Comparison of ENCODE assay signal across 36 cellular contexts in genomic region chr20:2673453-2673852, GRCh38. TPM values are rescaled to one million over a fixed set of nuclear protein-coding genes. Genes with fewer than 3 reads are reported as not detected.
"Had no signal": no experiment of that assay in that cellular context is flagged by ENCODE, and none has a peak within 500 bp of the region (broad histone marks: within the 10 kb centered on the region; RNA-seq: fewer than 3 reads in every experiment).

No MANE protein-coding gene starts in this region.

- H3K9me3 ChIP-seq: ascending aorta had no signal

- H3K4me3 ChIP-seq: ascending aorta, cardiac muscle cell had no signal

- H3K9me3 Mint-ChIP-seq: activated B cell treated with CpG ODN at 0.5 μM for 24 hours; activated CD4-positive, alpha-beta memory T cell treated with anti-CD3 and anti-CD28 coated beads for 36 hours; activated CD4-positive, alpha-beta T cell treated with anti-CD3 and anti-CD28 coated beads, Interleukin-2, amount 10 ng/mL, durations not matched to agents 24 days and 14 days; activated naive CD4-positive, alpha-beta T cell treated with anti-CD3 and anti-CD28 coated beads, Interleukin-2, amount 10 ng/mL, durations not matched to agents 7 days and 5 days; activated naive CD4-positive, alpha-beta T cell treated with anti-CD3 and anti-CD28 coated beads, Interleukin-2, amount 50 U/mL, for 24 hours; activated naive CD8-positive, alpha-beta T cell treated with anti-CD3 and anti-CD28 coated beads, Interleukin-2, amount 10 ng/mL, durations not matched to agents 7 days and 5 days; activated naive CD8-positive, alpha-beta T cell treated with anti-CD3 and anti-CD28 coated beads, Interleukin-2, amount 50 U/mL, for 24 hours; activated T-cell treated with anti-CD3 and anti-CD28 coated beads, Interleukin-2, amount 50 U/mL, for 24 hours; activated T-helper 2 cell treated with anti-CD3 and anti-CD28 coated beads, Interferon-gamma antibody, Interleukin-2, Interleukin-4, amounts not matched to agents 10 μg/mL and 5 μg/mL and 100 μg/mL, durations not matched to agents 14 hours and 24 hours and 36 hours; brain; central memory CD8-positive, alpha-beta T cell; T-helper 2 cell treated with Interferon-gamma antibody and Interleukin-4, amounts not matched to agents 5 μg/mL and 100 μg/mL, for 36 hours had no signal

- DNase-seq: activated B cell treated with CpG ODN at 0.5 μM for 24 hours; activated CD4-positive, alpha-beta memory T cell treated with anti-CD3 and anti-CD28 coated beads for 36 hours; activated CD4-positive, alpha-beta T cell treated with anti-CD3 and anti-CD28 coated beads for 4 hours; activated CD4-positive, alpha-beta T cell treated with anti-CD3 and anti-CD28 coated beads, Interleukin-2, amount 50 U/mL, for 1 hour; activated CD4-positive, alpha-beta T cell treated with anti-CD3 and anti-CD28 coated beads, Interleukin-2, amount 50 U/mL, for 4 hours; activated CD4-positive, CD25-positive, alpha-beta regulatory T cell treated with anti-CD3 and anti-CD28 coated beads, Interleukin-2, amount 50 U/mL, for 72 hours; activated CD8-positive, alpha-beta memory T cell treated with anti-CD3 and anti-CD28 coated beads for 24 hours; activated CD8-positive, alpha-beta memory T cell treated with anti-CD3 and anti-CD28 coated beads, Interleukin-2, amount 10 ng/mL, durations not matched to agents 7 days and 5 days; activated CD8-positive, alpha-beta memory T cell treated with anti-CD3 and anti-CD28 coated beads, Interleukin-2, amount 50 U/mL, for 48 hours; activated CD8-positive, alpha-beta T cell treated with anti-CD3 and anti-CD28 coated beads, Interleukin-2, amount 10 ng/mL, durations not matched to agents 7 days and 5 days; activated effector memory CD4-positive, alpha-beta T cell treated with Interleukin-2 at 50 U/mL for 16 hours; activated gamma-delta T cell; activated naive CD4-positive, alpha-beta T cell treated with Interleukin-2 at 50 U/mL for 16 hours; activated naive CD8-positive, alpha-beta T cell treated with anti-CD3 and anti-CD28 coated beads, Interleukin-2, amount 10 ng/mL, durations not matched to agents 7 days and 5 days; activated naive CD8-positive, alpha-beta T cell treated with anti-CD3 and anti-CD28 coated beads, Interleukin-2, amount 50 U/mL, for 24 hours; activated T-cell treated with anti-CD3 and anti-CD28 coated beads, Interleukin-2, amount 50 U/mL, for 24 hours; activated T-cell treated with anti-CD3 and anti-CD28 coated beads, Interleukin-2, amount 50 U/mL, for 48 hours; amygdala; anterior cingulate cortex; caudate nucleus; cerebellar nuclear complex; T-helper 2 cell; T-helper 9 cell had no signal

- H3K27me3 ChIP-seq: ascending aorta had no signal

- FAIRE-seq: bronchial epithelial cell, TTC549 had no signal

- H3K27ac ChIP-seq: ascending aorta, cardiac muscle cell, VCaP had no signal

- H3K27ac Mint-ChIP-seq: activated B cell treated with CpG ODN at 0.5 μM for 24 hours; activated CD4-positive, alpha-beta memory T cell treated with anti-CD3 and anti-CD28 coated beads for 36 hours; activated CD4-positive, alpha-beta T cell treated with anti-CD3 and anti-CD28 coated beads, Interleukin-2, amount 10 ng/mL, durations not matched to agents 24 days and 14 days; activated CD8-positive, alpha-beta memory T cell treated with anti-CD3 and anti-CD28 coated beads, Interleukin-2, amount 10 ng/mL, durations not matched to agents 7 days and 5 days; activated CD8-positive, alpha-beta T cell treated with anti-CD3 and anti-CD28 coated beads, Interleukin-2, amount 10 ng/mL, durations not matched to agents 7 days and 5 days; activated naive CD4-positive, alpha-beta T cell treated with anti-CD3 and anti-CD28 coated beads, Interleukin-2, amount 10 ng/mL, durations not matched to agents 7 days and 5 days; activated naive CD4-positive, alpha-beta T cell treated with anti-CD3 and anti-CD28 coated beads, Interleukin-2, amount 50 U/mL, for 24 hours; activated naive CD8-positive, alpha-beta T cell; activated naive CD8-positive, alpha-beta T cell treated with anti-CD3 and anti-CD28 coated beads, Interleukin-2, amount 10 ng/mL, durations not matched to agents 7 days and 5 days; activated naive CD8-positive, alpha-beta T cell treated with anti-CD3 and anti-CD28 coated beads, Interleukin-2, amount 50 U/mL, for 24 hours; activated T-cell treated with anti-CD3 and anti-CD28 coated beads, Interleukin-2, amount 50 U/mL, for 24 hours; activated T-helper 2 cell treated with anti-CD3 and anti-CD28 coated beads, Interferon-gamma antibody, Interleukin-2, Interleukin-4, amounts not matched to agents 10 μg/mL and 5 μg/mL and 100 μg/mL, durations not matched to agents 14 hours and 24 hours and 36 hours; brain; T-helper 2 cell treated with Interferon-gamma antibody and Interleukin-4, amounts not matched to agents 5 μg/mL and 100 μg/mL, for 36 hours had no signal

- H3K4me3 Mint-ChIP-seq: activated B cell treated with CpG ODN at 0.5 μM for 24 hours; activated CD4-positive, alpha-beta memory T cell treated with anti-CD3 and anti-CD28 coated beads for 36 hours; activated CD4-positive, alpha-beta T cell treated with anti-CD3 and anti-CD28 coated beads, Interleukin-2, amount 10 ng/mL, durations not matched to agents 24 days and 14 days; activated CD8-positive, alpha-beta memory T cell treated with anti-CD3 and anti-CD28 coated beads, Interleukin-2, amount 10 ng/mL, durations not matched to agents 7 days and 5 days; activated CD8-positive, alpha-beta T cell treated with anti-CD3 and anti-CD28 coated beads, Interleukin-2, amount 10 ng/mL, durations not matched to agents 7 days and 5 days; activated naive CD4-positive, alpha-beta T cell treated with anti-CD3 and anti-CD28 coated beads, Interleukin-2, amount 10 ng/mL, durations not matched to agents 7 days and 5 days; activated naive CD4-positive, alpha-beta T cell treated with anti-CD3 and anti-CD28 coated beads, Interleukin-2, amount 50 U/mL, for 24 hours; activated naive CD8-positive, alpha-beta T cell; activated naive CD8-positive, alpha-beta T cell treated with anti-CD3 and anti-CD28 coated beads, Interleukin-2, amount 10 ng/mL, durations not matched to agents 7 days and 5 days; activated naive CD8-positive, alpha-beta T cell treated with anti-CD3 and anti-CD28 coated beads, Interleukin-2, amount 50 U/mL, for 24 hours; activated T-cell treated with anti-CD3 and anti-CD28 coated beads, Interleukin-2, amount 50 U/mL, for 24 hours; brain; central memory CD8-positive, alpha-beta T cell; T-helper 2 cell treated with Interferon-gamma antibody and Interleukin-4, amounts not matched to agents 5 μg/mL and 100 μg/mL, for 36 hours had no signal

- H3K27me3 Mint-ChIP-seq: activated CD4-positive, alpha-beta memory T cell treated with anti-CD3 and anti-CD28 coated beads for 36 hours; activated naive CD4-positive, alpha-beta T cell treated with anti-CD3 and anti-CD28 coated beads, Interleukin-2, amount 50 U/mL, for 24 hours; activated naive CD8-positive, alpha-beta T cell; activated T-cell treated with anti-CD3 and anti-CD28 coated beads, Interleukin-2, amount 50 U/mL, for 24 hours; central memory CD8-positive, alpha-beta T cell had no signal

- H3K4me1 Mint-ChIP-seq: activated B cell treated with CpG ODN at 0.5 μM for 24 hours; activated CD4-positive, alpha-beta T cell treated with anti-CD3 and anti-CD28 coated beads, Interleukin-2, amount 10 ng/mL, durations not matched to agents 24 days and 14 days; activated CD8-positive, alpha-beta memory T cell treated with anti-CD3 and anti-CD28 coated beads, Interleukin-2, amount 10 ng/mL, durations not matched to agents 7 days and 5 days; activated naive CD4-positive, alpha-beta T cell treated with anti-CD3 and anti-CD28 coated beads, Interleukin-2, amount 10 ng/mL, durations not matched to agents 7 days and 5 days; activated naive CD4-positive, alpha-beta T cell treated with anti-CD3 and anti-CD28 coated beads, Interleukin-2, amount 50 U/mL, for 24 hours; activated naive CD8-positive, alpha-beta T cell treated with anti-CD3 and anti-CD28 coated beads, Interleukin-2, amount 10 ng/mL, durations not matched to agents 7 days and 5 days; activated naive CD8-positive, alpha-beta T cell treated with anti-CD3 and anti-CD28 coated beads, Interleukin-2, amount 50 U/mL, for 24 hours; brain; central memory CD8-positive, alpha-beta T cell had no signal

- ATAC-seq: activated CD8-positive, alpha-beta memory T cell treated with anti-CD3 and anti-CD28 coated beads, Interleukin-2, amount 10 ng/mL, durations not matched to agents 7 days and 5 days; activated CD8-positive, alpha-beta T cell treated with anti-CD3 and anti-CD28 coated beads, Interleukin-2, amount 10 ng/mL, durations not matched to agents 7 days and 5 days; activated naive CD8-positive, alpha-beta T cell treated with anti-CD3 and anti-CD28 coated beads, Interleukin-2, amount 50 U/mL, for 24 hours had no signal

- H3K4me1 ChIP-seq: ascending aorta had no signal

- H3K36me3 ChIP-seq: ascending aorta, cardiac muscle cell had no signal

- H3K36me3 Mint-ChIP-seq: activated CD4-positive, alpha-beta memory T cell treated with anti-CD3 and anti-CD28 coated beads for 36 hours; activated CD8-positive, alpha-beta memory T cell treated with anti-CD3 and anti-CD28 coated beads, Interleukin-2, amount 10 ng/mL, durations not matched to agents 7 days and 5 days; activated naive CD4-positive, alpha-beta T cell treated with anti-CD3 and anti-CD28 coated beads, Interleukin-2, amount 10 ng/mL, durations not matched to agents 7 days and 5 days; activated naive CD4-positive, alpha-beta T cell treated with anti-CD3 and anti-CD28 coated beads, Interleukin-2, amount 50 U/mL, for 24 hours; activated naive CD8-positive, alpha-beta T cell; activated naive CD8-positive, alpha-beta T cell treated with anti-CD3 and anti-CD28 coated beads, Interleukin-2, amount 10 ng/mL, durations not matched to agents 7 days and 5 days; brain had no signal

RNA-seq across cellular contexts. Expression of gene EBF4, which starts 19.1 kb away (rescaled TPM):
- total RNA-seq: activated CD8-positive, alpha-beta T cell treated with anti-CD3 and anti-CD28 coated beads, Interleukin-2, amount 10 ng/mL, durations not matched to agents 7 days and 5 days had no signal
